1 cellular context compared by ENCODE assay signal in the genomic region with DNA sequence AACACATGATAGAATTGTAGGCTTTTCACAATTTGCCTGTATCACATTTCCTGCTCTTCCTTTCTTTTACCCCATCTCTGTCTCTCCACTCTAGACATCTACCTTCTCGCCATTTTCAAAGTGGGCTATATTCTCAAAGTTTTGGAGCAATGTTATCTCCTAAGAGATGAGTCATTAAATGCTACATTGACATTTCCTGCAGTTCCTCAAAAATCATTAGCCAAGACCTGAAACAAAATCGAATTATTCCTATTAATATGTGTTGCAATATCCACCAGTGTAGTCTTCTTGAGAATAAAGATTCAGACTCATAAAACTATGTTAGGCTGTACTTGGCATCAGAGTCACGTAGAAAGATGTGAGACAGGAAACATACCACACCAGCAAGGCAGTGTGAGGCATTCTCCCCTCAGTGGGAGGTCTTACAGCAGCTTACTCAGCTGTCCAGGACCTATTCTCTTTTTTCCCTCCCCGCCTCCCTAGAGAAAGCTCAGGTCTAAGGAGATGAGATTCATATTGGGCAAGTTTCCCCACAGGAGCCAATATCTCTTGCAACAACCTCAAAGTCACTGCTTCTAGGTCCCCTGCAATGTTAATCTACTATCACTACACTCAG.
TF ChIP-seq lines count a peak whose summit lies in the region.

No MANE protein-coding gene starts in this region.

TF ChIP-seq in GM23338, 12 proteins besides CTCF, POLR2A, EP300 and RAD21 (continued from another document):
- TF ChIP-seq, protein P1, sequence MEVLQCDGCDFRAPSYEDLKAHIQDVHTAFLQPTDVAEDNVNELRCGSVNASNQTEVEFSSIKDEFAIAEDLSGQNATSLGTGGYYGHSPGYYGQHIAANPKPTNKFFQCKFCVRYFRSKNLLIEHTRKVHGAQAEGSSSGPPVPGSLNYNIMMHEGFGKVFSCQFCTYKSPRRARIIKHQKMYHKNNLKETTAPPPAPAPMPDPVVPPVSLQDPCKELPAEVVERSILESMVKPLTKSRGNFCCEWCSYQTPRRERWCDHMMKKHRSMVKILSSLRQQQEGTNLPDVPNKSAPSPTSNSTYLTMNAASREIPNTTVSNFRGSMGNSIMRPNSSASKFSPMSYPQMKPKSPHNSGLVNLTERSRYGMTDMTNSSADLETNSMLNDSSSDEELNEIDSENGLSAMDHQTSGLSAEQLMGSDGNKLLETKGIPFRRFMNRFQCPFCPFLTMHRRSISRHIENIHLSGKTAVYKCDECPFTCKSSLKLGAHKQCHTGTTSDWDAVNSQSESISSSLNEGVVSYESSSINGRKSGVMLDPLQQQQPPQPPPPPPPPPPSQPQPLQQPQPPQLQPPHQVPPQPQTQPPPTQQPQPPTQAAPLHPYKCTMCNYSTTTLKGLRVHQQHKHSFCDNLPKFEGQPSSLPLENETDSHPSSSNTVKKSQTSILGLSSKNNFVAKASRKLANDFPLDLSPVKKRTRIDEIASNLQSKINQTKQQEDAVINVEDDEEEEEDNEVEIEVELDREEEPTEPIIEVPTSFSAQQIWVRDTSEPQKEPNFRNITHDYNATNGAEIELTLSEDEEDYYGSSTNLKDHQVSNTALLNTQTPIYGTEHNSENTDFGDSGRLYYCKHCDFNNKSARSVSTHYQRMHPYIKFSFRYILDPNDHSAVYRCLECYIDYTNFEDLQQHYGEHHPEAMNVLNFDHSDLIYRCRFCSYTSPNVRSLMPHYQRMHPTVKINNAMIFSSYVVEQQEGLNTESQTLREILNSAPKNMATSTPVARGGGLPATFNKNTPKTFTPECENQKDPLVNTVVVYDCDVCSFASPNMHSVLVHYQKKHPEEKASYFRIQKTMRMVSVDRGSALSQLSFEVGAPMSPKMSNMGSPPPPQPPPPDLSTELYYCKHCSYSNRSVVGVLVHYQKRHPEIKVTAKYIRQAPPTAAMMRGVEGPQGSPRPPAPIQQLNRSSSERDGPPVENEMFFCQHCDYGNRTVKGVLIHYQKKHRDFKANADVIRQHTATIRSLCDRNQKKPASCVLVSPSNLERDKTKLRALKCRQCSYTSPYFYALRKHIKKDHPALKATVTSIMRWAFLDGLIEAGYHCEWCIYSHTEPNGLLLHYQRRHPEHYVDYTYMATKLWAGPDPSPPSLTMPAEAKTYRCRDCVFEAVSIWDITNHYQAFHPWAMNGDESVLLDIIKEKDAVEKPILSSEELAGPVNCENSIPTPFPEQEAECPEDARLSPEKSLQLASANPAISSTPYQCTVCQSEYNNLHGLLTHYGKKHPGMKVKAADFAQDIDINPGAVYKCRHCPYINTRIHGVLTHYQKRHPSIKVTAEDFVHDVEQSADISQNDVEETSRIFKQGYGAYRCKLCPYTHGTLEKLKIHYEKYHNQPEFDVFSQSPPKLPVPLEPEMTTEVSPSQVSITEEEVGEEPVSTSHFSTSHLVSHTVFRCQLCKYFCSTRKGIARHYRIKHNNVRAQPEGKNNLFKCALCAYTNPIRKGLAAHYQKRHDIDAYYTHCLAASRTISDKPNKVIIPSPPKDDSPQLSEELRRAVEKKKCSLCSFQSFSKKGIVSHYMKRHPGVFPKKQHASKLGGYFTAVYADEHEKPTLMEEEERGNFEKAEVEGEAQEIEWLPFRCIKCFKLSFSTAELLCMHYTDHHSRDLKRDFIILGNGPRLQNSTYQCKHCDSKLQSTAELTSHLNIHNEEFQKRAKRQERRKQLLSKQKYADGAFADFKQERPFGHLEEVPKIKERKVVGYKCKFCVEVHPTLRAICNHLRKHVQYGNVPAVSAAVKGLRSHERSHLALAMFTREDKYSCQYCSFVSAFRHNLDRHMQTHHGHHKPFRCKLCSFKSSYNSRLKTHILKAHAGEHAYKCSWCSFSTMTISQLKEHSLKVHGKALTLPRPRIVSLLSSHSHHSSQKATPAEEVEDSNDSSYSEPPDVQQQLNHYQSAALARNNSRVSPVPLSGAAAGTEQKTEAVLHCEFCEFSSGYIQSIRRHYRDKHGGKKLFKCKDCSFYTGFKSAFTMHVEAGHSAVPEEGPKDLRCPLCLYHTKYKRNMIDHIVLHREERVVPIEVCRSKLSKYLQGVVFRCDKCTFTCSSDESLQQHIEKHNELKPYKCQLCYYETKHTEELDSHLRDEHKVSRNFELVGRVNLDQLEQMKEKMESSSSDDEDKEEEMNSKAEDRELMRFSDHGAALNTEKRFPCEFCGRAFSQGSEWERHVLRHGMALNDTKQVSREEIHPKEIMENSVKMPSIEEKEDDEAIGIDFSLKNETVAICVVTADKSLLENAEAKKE (CRISPR knock-in tag; IDR thresholded peaks at IDR 0.05): peak; percentile 42; the same call in 1 of the 2 replicates
- no peak for TF ChIP-seq EZH2 (IDR thresholded peaks at IDR 0.05; ENCODE audit: low read depth, unreplicated experiment)
- 0 out of 2 replicates have a peak, but pooled peaks have one; percentile 15 for TF ChIP-seq NANOG (IDR thresholded peaks at IDR 0.05; ENCODE audit: borderline replicate concordance)
- TF ChIP-seq EZH2phosphoT487 (IDR thresholded peaks at IDR 0.05; ENCODE audit: unreplicated experiment): no peak
